14 cellular contexts compared by ENCODE assay signal in the genomic region with DNA sequence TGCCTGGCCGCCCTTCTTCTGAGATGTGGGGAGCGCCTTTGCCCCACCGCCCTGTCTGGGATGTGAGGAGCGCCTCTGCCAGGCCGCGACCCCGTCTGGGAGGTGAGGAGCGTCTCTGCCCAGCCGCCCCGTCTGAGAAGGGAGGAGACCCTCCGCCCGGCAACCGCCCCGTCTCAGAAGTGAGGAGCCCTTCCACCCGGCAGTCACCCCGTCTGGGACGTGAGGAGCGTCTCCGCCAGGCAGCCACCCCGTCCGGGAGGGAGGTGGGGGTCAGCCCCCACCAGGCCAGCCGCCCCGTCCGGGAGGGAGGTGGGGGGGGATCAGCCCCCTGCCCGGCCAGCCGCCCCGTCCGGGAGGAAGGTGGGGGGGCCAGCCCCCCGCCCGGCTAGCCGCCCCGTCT. TPM values are rescaled to one million over a fixed set of nuclear protein-coding genes. Genes with fewer than 3 reads are reported as not detected.
DNase-seq lines count a peak whose midpoint lies in the region; ATAC-seq, FAIRE-seq and TF ChIP-seq lines count a peak whose summit lies in the region.
"Not testable (repeated sequence)": the region's sequence is repeated elsewhere in the genome, so short reads cannot be mapped to it uniquely, and the experiment has no call there.
"Had no signal": no experiment of that assay in that cellular context is flagged by ENCODE, and none has a peak within 500 bp of the region (broad histone marks: within the 10 kb centered on the region; RNA-seq: fewer than 3 reads in every experiment).

No MANE protein-coding gene starts in this region.

- H3K4me3 ChIP-seq in A549; RWPE2 (ENCODE audit: severe bottlenecking); kidney (ENCODE audit: low read length in 2 of 2); spleen: not testable (repeated sequence)
- H3K4me3 ChIP-seq in keratinocyte (ENCODE audit: control insufficient read depth in 2 of 3, extremely low read depth in 1 of 3, insufficient read depth in 2 of 3, low read depth in 1 of 3, low read length in 3 of 3) (peak overlapping the region in 2 of 3 experiments; percentile 26 to 27), skin epidermis (peak overlapping the region in 5 of 7 experiments; percentile 12 to 31 (median 18)), suprapubic skin (peak overlapping the region; percentile 31)

- H3K4me2 ChIP-seq in A549; keratinocyte (ENCODE audit: control insufficient read depth, extremely low read depth, insufficient read depth, low read depth, low read length): not testable (repeated sequence)

- H3K36me3 ChIP-seq in RWPE2 (ENCODE audit: low read depth); keratinocyte (ENCODE audit: control insufficient read depth in 2 of 2, extremely low read depth in 1 of 2, insufficient read depth in 2 of 2, low read length in 2 of 2); kidney (ENCODE audit: control insufficient read depth in 1 of 2, insufficient read depth in 2 of 2, low read length in 2 of 2); spleen; suprapubic skin: not testable (repeated sequence)

- not testable (repeated sequence) for H3K79me2 ChIP-seq in keratinocyte (ENCODE audit: control insufficient read depth, insufficient read depth, low read length)

- not testable (repeated sequence) for H4K20me1 ChIP-seq in keratinocyte (ENCODE audit: control insufficient read depth, extremely low read depth, insufficient read depth, low read length)

- TF ChIP-seq RAD21 in A549 (conservative IDR thresholded peaks at IDR 0.05 in 1 of 2, IDR thresholded peaks at IDR 0.05 in 1 of 2) = not testable (repeated sequence)

- CTCF ChIA-PET in A549 (lab: Yijun Ruan, JAX); RWPE1 (lab: Yijun Ruan, JAX): not testable (repeated sequence)

- FAIRE-seq in A549 (lab: Jason Lieb, UNC); keratinocyte (lab: Jason Lieb, UNC); kidney (lab: Jason Lieb, UNC): not testable (repeated sequence)

- H2AFZ ChIP-seq in keratinocyte (ENCODE audit: control insufficient read depth, low read length) = not testable (repeated sequence)

- TF ChIP-seq EP300 in A549 (IDR thresholded peaks at IDR 0.05); suprapubic skin (IDR thresholded peaks at IDR 0.05): not testable (repeated sequence)

- intact Hi-C loops in kidney (cut with DNase I); spleen (cut with DNase I; ENCODE audit: low total_unique reads): not testable (repeated sequence)

- H3K27me3 ChIP-seq in RWPE2 (ENCODE audit: insufficient read depth, poor library complexity, severe bottlenecking); keratinocyte (ENCODE audit: control insufficient read depth, extremely low read depth, insufficient read depth, low read length); suprapubic skin: not testable (repeated sequence)
- peaks cover 0 to 13% (median 0%) of the 10 kb centered on the region in 7 donors for H3K27me3 ChIP-seq in spleen (replicated peaks in 1 of 7)

- not testable (repeated sequence) for H3K9me3 ChIP-seq in A549; RWPE2 (ENCODE audit: severe bottlenecking); keratinocyte (ENCODE audit: control insufficient read depth, low read depth, low read length); kidney (ENCODE audit: control insufficient read depth in 1 of 2, low read length in 2 of 2); spleen; suprapubic skin

- not testable (repeated sequence) for TF ChIP-seq CTCF in A549 (IDR thresholded peaks at IDR 0.05); RWPE1 (conservative IDR thresholded peaks at IDR 0.05; ENCODE audit: low read depth); RWPE2 (IDR thresholded peaks at IDR 0.05; ENCODE audit: poor library complexity, severe bottlenecking); keratinocyte (optimal IDR thresholded peaks at IDR 0.05 in 1 of 3, IDR thresholded peaks at IDR 0.05 in 1 of 3, conservative IDR thresholded peaks at IDR 0.05 in 1 of 3; ENCODE audit: extremely low read depth in 1 of 3, insufficient read depth in 2 of 3, low read length in 3 of 3); kidney (IDR thresholded peaks at IDR 0.05; ENCODE audit: borderline replicate concordance, extremely low read depth, insufficient read depth); spleen (IDR thresholded peaks at IDR 0.05 in 8 of 11, conservative IDR thresholded peaks at IDR 0.05 in 3 of 11); suprapubic skin (IDR thresholded peaks at IDR 0.05)

- ATAC-seq in A549; RWPE2 (ENCODE audit: low read depth): not testable (repeated sequence)

- DNase-seq in A549 (ENCODE audit: low read depth in 1 of 2, low spot score in 1 of 2); RWPE1 (ENCODE audit: low spot score); RWPE2 (ENCODE audit: low spot score); keratinocyte (ENCODE audit: low read depth, low spot score); suprapubic skin (ENCODE audit: low spot score in 2 of 2): not testable (repeated sequence)
- peak; percentile 64 for DNase-seq in kidney
- peak; percentile 56 for DNase-seq in spleen

- H3K9me1 ChIP-seq in keratinocyte (ENCODE audit: control insufficient read depth, extremely low read depth, insufficient read depth, low read length) = not testable (repeated sequence)

- POLR2A ChIA-PET in A549 (lab: Yijun Ruan, JAX); RWPE1 (lab: Yijun Ruan, JAX; ENCODE audit: low non-redundant PET): not testable (repeated sequence)

- WGBS in A549 (ENCODE audit: missing lambda C conversion rate) = 80% methylated on average over 12 of the region's 32 CpGs
- 93 to 100% (median 95%) methylated on average over 4 to 32 of the region's 32 CpGs for WGBS in spleen, 5 donors
- WGBS in suprapubic skin = 95% methylated on average over 13 of the region's 32 CpGs

- dilution Hi-C loops in keratinocyte (cut with MboI; ENCODE audit: extremely low pct_ligation_motif_present, low sequenced_read_pairs) = not testable (repeated sequence)

- peaks cover 69% of the 10 kb centered on the region for H3K4me1 ChIP-seq in A549
- H3K4me1 ChIP-seq in RWPE2 (ENCODE audit: insufficient read depth, poor library complexity, severe bottlenecking) = peaks cover 44% of the 10 kb centered on the region
- peaks cover 61% of the 10 kb centered on the region for H3K4me1 ChIP-seq in keratinocyte (ENCODE audit: control insufficient read depth, extremely low read depth, insufficient read depth, low read length)
- H3K4me1 ChIP-seq in kidney (ENCODE audit: control insufficient read depth in 1 of 2, insufficient read depth in 1 of 2, low read depth in 1 of 2, low read length in 2 of 2); spleen: not testable (repeated sequence)
- peaks cover 29% of the 10 kb centered on the region for H3K4me1 ChIP-seq in suprapubic skin

- H3K27ac ChIP-seq in A549 (peak overlapping the region; percentile 41 to 79; a peak in 4 of 6 replicates), RWPE1 (peak overlapping the region; percentile 97), RWPE2 (ENCODE audit: poor library complexity, severe bottlenecking) (peak overlapping the region; percentile 72), keratinocyte (ENCODE audit: control insufficient read depth, insufficient read depth, low read length) (peak overlapping the region; percentile 81), skin epidermis (peak overlapping the region in 17 of 21 experiments; percentile 50 to 83 (median 66)), suprapubic skin (peak overlapping the region; percentile 82)
- not testable (repeated sequence) for H3K27ac ChIP-seq in kidney (ENCODE audit: low read depth in 2 of 2, low read length in 2 of 2); spleen

- TF ChIP-seq POLR2A in A549 (IDR thresholded peaks at IDR 0.05; ENCODE audit: low read length); spleen (IDR thresholded peaks at IDR 0.05); suprapubic skin (IDR thresholded peaks at IDR 0.05): not testable (repeated sequence)

- peak overlapping the region; percentile 42 for H3K9ac ChIP-seq in keratinocyte (ENCODE audit: control insufficient read depth, extremely low read depth, insufficient read depth, low read length)
- not testable (repeated sequence) for H3K9ac ChIP-seq in kidney (ENCODE audit: low read length in 2 of 2)

RNA-seq across cellular contexts. Expression of gene F2RL1, which starts 6.6 kb away (rescaled TPM):
- polyA plus RNA-seq in A549 (2011; rRNA removed) = 226 and 328 TPM in 2 replicates
- 44.4 and 70.1 TPM in 2 replicates for polyA plus RNA-seq in A549 (2012; cell fraction: cytosol; rRNA removed)
- 25.0 and 35.5 TPM in 2 replicates for polyA plus RNA-seq in A549 (2012; cell fraction: nucleus; rRNA removed)
- polyA plus RNA-seq in A549 (2017; fragmentation: RNase III; extraction: RNeasy Plus Mini Kit Qiagen cat#74134 plus additional on column Dnase treatment) = 50.7 to 88.7 TPM (median 73.1 TPM) in 3 replicates
- polyA minus RNA-seq in A549 (2011; rRNA and poly(A)+ RNA removed) = 228 and 243 TPM in 2 replicates
- 131 to 197 TPM (median 182 TPM) in 3 replicates for polyA plus RNA-seq in keratinocyte
- 54.0 TPM for polyA plus RNA-seq in keratinocyte (2011; ENCODE audit: low read depth)
- polyA plus RNA-seq in keratinocyte (2011; cell fraction: cytosol; rRNA removed) = 32.6 and 69.3 TPM in 2 replicates
- polyA plus RNA-seq in keratinocyte (2011; cell fraction: nucleus; rRNA removed) = 196 and 224 TPM in 2 replicates
- 66.0 and 89.2 TPM in 2 replicates for polyA plus RNA-seq in keratinocyte (2012; ENCODE audit: low replicate concordance)
- 109 to 247 TPM (median 242 TPM) in 3 replicates for polyA minus RNA-seq in keratinocyte
- polyA minus RNA-seq in keratinocyte (2011; cell fraction: cytosol; rRNA and poly(A)+ RNA removed) = 53.7 TPM
- polyA minus RNA-seq in keratinocyte (2011; cell fraction: nucleus; rRNA and poly(A)+ RNA removed) = 156 and 362 TPM in 2 replicates
- total RNA-seq in kidney = 51.9 TPM
- polyA plus RNA-seq in kidney (ENCODE audit: insufficient read depth, low read depth, low replicate concordance) = 24.5 TPM
- 1 to 10 TPM; 4.0 to 9.5 (median 7.3) TPM for total RNA-seq in spleen
- polyA plus RNA-seq in spleen = under 1 TPM; 0.46 to 0.70 (median 0.48) TPM
- total RNA-seq in suprapubic skin = 100 to 1,000 TPM in 2 of 4 donors, 10 to 100 TPM in 2; 20.8 to 107 (median 77.7) TPM

RNA-seq across cellular contexts. Expression of gene S100Z, which starts 37.6 kb away (rescaled TPM):
- not detected in 2 replicates for polyA plus RNA-seq in A549 (2011; rRNA removed)
- not detected in 2 replicates for polyA plus RNA-seq in A549 (2012; cell fraction: cytosol; rRNA removed)
- polyA plus RNA-seq in A549 (2012; cell fraction: nucleus; rRNA removed) = not detected in 2 replicates
- not detected in 3 replicates for polyA plus RNA-seq in A549 (2017; fragmentation: RNase III; extraction: RNeasy Plus Mini Kit Qiagen cat#74134 plus additional on column Dnase treatment)
- not detected in 2 replicates for polyA minus RNA-seq in A549 (2011; rRNA and poly(A)+ RNA removed)
- polyA plus RNA-seq in keratinocyte = not detected in 3 replicates
- polyA plus RNA-seq in keratinocyte (2011; ENCODE audit: low read depth) = not detected
- not detected in 2 replicates for polyA plus RNA-seq in keratinocyte (2011; cell fraction: cytosol; rRNA removed)
- not detected in 2 replicates for polyA plus RNA-seq in keratinocyte (2011; cell fraction: nucleus; rRNA removed)
- not detected in 2 replicates for polyA plus RNA-seq in keratinocyte (2012; ENCODE audit: low replicate concordance)
- not detected in 3 replicates for polyA minus RNA-seq in keratinocyte
- polyA minus RNA-seq in keratinocyte (2011; cell fraction: cytosol; rRNA and poly(A)+ RNA removed) = not detected
- not detected in 2 replicates for polyA minus RNA-seq in keratinocyte (2011; cell fraction: nucleus; rRNA and poly(A)+ RNA removed)
- total RNA-seq in kidney = 1.2 TPM
- polyA plus RNA-seq in kidney (ENCODE audit: insufficient read depth, low read depth, low replicate concordance) = 0.69 TPM
- 10 to 100 TPM in 3 of 7 donors, 1 to 10 TPM in 4; 2.3 to 21.7 (median 9.7) TPM for total RNA-seq in spleen
- polyA plus RNA-seq in spleen = 1 to 10 TPM; 2.2 to 2.7 (median 2.4) TPM
- not detected for total RNA-seq in suprapubic skin
- total RNA-seq: A673; Calu3; CD8-positive, alpha-beta T cell had no signal
- polyA plus RNA-seq: AG04450; BJ; CD8-positive, alpha-beta memory T cell had no signal

Comparison
In these comparisons a context has a peak if more than half of its experiments do, and no peak if none do; other contexts are left out.
1. RNA of gene F2RL1, which starts 6.6 kb away (polyA plus RNA-seq): 25.0 to 328 TPM in A549, 32.6 to 224 TPM in keratinocyte and 24.5 TPM in kidney (single experiment); 0.46 to 0.70 TPM in spleen; every median in the first group is over 10 times any median in the second.